In genomic region chr17:36182176-36183000, GRCh38 we compare ENCODE assay signal across 10 cellular contexts. TPM values are rescaled to one million over a fixed set of nuclear protein-coding genes. Genes with fewer than 3 reads are reported as not detected.
DNase-seq lines count a peak whose midpoint lies in the region; ATAC-seq and TF ChIP-seq lines count a peak whose summit lies in the region.
"Had no signal": no experiment of that assay in that cellular context is flagged by ENCODE, and none has a peak within 500 bp of the region (broad histone marks: within the 10 kb centered on the region; RNA-seq: fewer than 3 reads in every experiment).

No MANE protein-coding gene starts in this region.

- no peak for ATAC-seq in stimulated activated memory B cell treated with anti-CD40 and anti-IgM and Interleukin-4, amounts not matched to agents 10 μg/mL and 1 μg/mL and 100 μg/mL, for 72 hours
- no peak for ATAC-seq in HG03460 (IDR thresholded peaks at IDR 0.05; ENCODE audit: unreplicated experiment)

- peak overlapping the region; percentile 94 for H3K4me2 ChIP-seq in parathyroid adenoma (ENCODE audit: low read length)

- no peak overlapping the region for H3K27ac ChIP-seq in SJSA1
- no peak overlapping the region for H3K27ac ChIP-seq in cardiac muscle cell
- H3K27ac ChIP-seq in parathyroid adenoma = no peak overlapping the region

- no peaks in the 10 kb centered on the region for H3K9me3 Mint-ChIP-seq in stimulated activated memory B cell treated with anti-CD40 and anti-IgM and Interleukin-4, amounts not matched to agents 10 μg/mL and 1 μg/mL and 100 μg/mL, for 72 hours
- H3K9me3 Mint-ChIP-seq in activated CD4-positive, alpha-beta T cell treated with anti-CD3 and anti-CD28 coated beads, Interleukin-2, amount 10 ng/mL, durations not matched to agents 24 days and 14 days = no peaks in the 10 kb centered on the region
- H3K9me3 Mint-ChIP-seq: activated naive CD4-positive, alpha-beta T cell treated with anti-CD3 and anti-CD28 coated beads, Interleukin-2, amount 50 U/mL, for 24 hours had no signal

- no peak overlapping the region for H3K4me3 Mint-ChIP-seq in stimulated activated memory B cell treated with anti-CD40 and anti-IgM and Interleukin-4, amounts not matched to agents 10 μg/mL and 1 μg/mL and 100 μg/mL, for 72 hours
- no peak overlapping the region for H3K4me3 Mint-ChIP-seq in activated CD4-positive, alpha-beta T cell treated with anti-CD3 and anti-CD28 coated beads, Interleukin-2, amount 10 ng/mL, durations not matched to agents 24 days and 14 days

- peak overlapping the region; percentile 79 for H2AFZ ChIP-seq in parathyroid adenoma

- intact Hi-C loops in activated CD4-positive, alpha-beta T cell treated with anti-CD3 and anti-CD28 coated beads, Interleukin-2, amount 10 ng/mL, durations not matched to agents 24 days and 14 days (cut with micrococcal nuclease) = no loop called here

- 0 out of 2 replicates have a peak, but pooled peaks cover 2% of the 10 kb centered on the region for H3K9me3 ChIP-seq in SJSA1 (replicated peaks)
- no peaks in the 10 kb centered on the region for H3K9me3 ChIP-seq in cardiac muscle cell (ENCODE audit: low read depth)
- H3K9me3 ChIP-seq in parathyroid adenoma (ENCODE audit: control insufficient read depth, low read length) = no peaks in the 10 kb centered on the region

- peaks cover 55% of the 10 kb centered on the region for H3K27me3 ChIP-seq in SJSA1 (replicated peaks)
- H3K27me3 ChIP-seq in cardiac muscle cell = peaks cover 63% of the 10 kb centered on the region
- no peaks in the 10 kb centered on the region for H3K27me3 ChIP-seq in parathyroid adenoma (ENCODE audit: control insufficient read depth, insufficient read depth, low read length)

- TF ChIP-seq CTCF in cardiac muscle cell (IDR thresholded peaks at IDR 0.05; ENCODE audit: low read depth, low read length) (no peak), parathyroid adenoma (IDR thresholded peaks at IDR 0.05) (no peak)

- H3K4me1 Mint-ChIP-seq in stimulated activated memory B cell treated with anti-CD40 and anti-IgM and Interleukin-4, amounts not matched to agents 10 μg/mL and 1 μg/mL and 100 μg/mL, for 72 hours = no peaks in the 10 kb centered on the region
- no peaks in the 10 kb centered on the region for H3K4me1 Mint-ChIP-seq in activated CD4-positive, alpha-beta T cell treated with anti-CD3 and anti-CD28 coated beads, Interleukin-2, amount 10 ng/mL, durations not matched to agents 24 days and 14 days
- H3K4me1 Mint-ChIP-seq: activated naive CD4-positive, alpha-beta T cell treated with anti-CD3 and anti-CD28 coated beads, Interleukin-2, amount 50 U/mL, for 24 hours had no signal

- peaks cover 50% of the 10 kb centered on the region for H3K27me3 Mint-ChIP-seq in stimulated activated memory B cell treated with anti-CD40 and anti-IgM and Interleukin-4, amounts not matched to agents 10 μg/mL and 1 μg/mL and 100 μg/mL, for 72 hours
- peaks cover 31% of the 10 kb centered on the region for H3K27me3 Mint-ChIP-seq in activated CD4-positive, alpha-beta T cell treated with anti-CD3 and anti-CD28 coated beads, Interleukin-2, amount 10 ng/mL, durations not matched to agents 24 days and 14 days

- H3K79me2 ChIP-seq in parathyroid adenoma = no peaks in the 10 kb centered on the region

- no peaks in the 10 kb centered on the region for H3K36me3 Mint-ChIP-seq in stimulated activated memory B cell treated with anti-CD40 and anti-IgM and Interleukin-4, amounts not matched to agents 10 μg/mL and 1 μg/mL and 100 μg/mL, for 72 hours
- H3K36me3 Mint-ChIP-seq in activated CD4-positive, alpha-beta T cell treated with anti-CD3 and anti-CD28 coated beads, Interleukin-2, amount 10 ng/mL, durations not matched to agents 24 days and 14 days (ENCODE audit: low read depth) = no peaks in the 10 kb centered on the region
- H3K36me3 Mint-ChIP-seq: activated naive CD4-positive, alpha-beta T cell treated with anti-CD3 and anti-CD28 coated beads, Interleukin-2, amount 50 U/mL, for 24 hours had no signal

- DNase-seq in CD1c-positive myeloid dendritic cell (ENCODE audit: extremely low spot score) (peak; percentile 1), SJSA1 (ENCODE audit: low read depth in 1 of 2, low spot score in 2 of 2) (peak in 1 of 2 experiments; percentile 71), cardiac muscle cell (ENCODE audit: low read depth in 1 of 2, low spot score in 1 of 2) (peak in 1 of 2 donors; percentile 29), NCI-H524 (lab: John Stamatoyannopoulos, UW) (no peak)
- no peak for DNase-seq in activated CD4-positive, alpha-beta T cell treated with anti-CD3 and anti-CD28 coated beads, Interleukin-2, amount 10 ng/mL, durations not matched to agents 24 days and 14 days

- H3K36me3 ChIP-seq in SJSA1 = no peaks in the 10 kb centered on the region
- H3K36me3 ChIP-seq in cardiac muscle cell = no peaks in the 10 kb centered on the region
- H3K36me3 ChIP-seq in parathyroid adenoma (ENCODE audit: control insufficient read depth, insufficient read depth, low read length) = no peaks in the 10 kb centered on the region

- peaks cover 9% of the 10 kb centered on the region for H3K4me1 ChIP-seq in SJSA1 (replicated peaks)
- no peaks in the 10 kb centered on the region for H3K4me1 ChIP-seq in cardiac muscle cell (ENCODE audit: low read depth)
- H3K4me1 ChIP-seq in parathyroid adenoma = no peaks in the 10 kb centered on the region

- H3K27ac Mint-ChIP-seq in stimulated activated memory B cell treated with anti-CD40 and anti-IgM and Interleukin-4, amounts not matched to agents 10 μg/mL and 1 μg/mL and 100 μg/mL, for 72 hours = no peak overlapping the region
- no peak overlapping the region for H3K27ac Mint-ChIP-seq in activated CD4-positive, alpha-beta T cell treated with anti-CD3 and anti-CD28 coated beads, Interleukin-2, amount 10 ng/mL, durations not matched to agents 24 days and 14 days
- H3K27ac Mint-ChIP-seq: activated naive CD4-positive, alpha-beta T cell treated with anti-CD3 and anti-CD28 coated beads, Interleukin-2, amount 50 U/mL, for 24 hours had no signal

- H3K9ac ChIP-seq in parathyroid adenoma = no peak overlapping the region

- H3K4me3 ChIP-seq in SJSA1 (peak overlapping the region; percentile 18), cardiac muscle cell (peak overlapping the region; percentile 49), parathyroid adenoma (ENCODE audit: low read depth, low read length) (peak overlapping the region; percentile 71)
- H3K4me3 ChIP-seq: GM12878 had no signal

RNA-seq across cellular contexts. Expression of gene TBC1D3B, which starts 6.0 kb away (rescaled TPM):
- total RNA-seq in SJSA1 (2014; rRNA removed; shearing (Covaris generic)) = 0.66 TPM in 1 of 2 replicates, not detected in the other
- 2.3 and 5.5 TPM in 2 replicates for total RNA-seq in cardiac muscle cell
- polyA plus RNA-seq in cardiac muscle cell = 4.0 and 4.7 TPM in 2 replicates
- 8.9 and 9.8 TPM in 2 replicates for total RNA-seq in activated CD4-positive, alpha-beta T cell treated with anti-CD3 and anti-CD28 coated beads, Interleukin-2, amount 10 ng/mL, durations not matched to agents 24 days and 14 days

RNA-seq across cellular contexts. Expression of gene CCL3L1, which starts 14.2 kb away (rescaled TPM):
- total RNA-seq in SJSA1 (2014; rRNA removed; shearing (Covaris generic)) = not detected in 2 replicates
- not detected in 2 replicates for total RNA-seq in cardiac muscle cell
- polyA plus RNA-seq in cardiac muscle cell = 0.24 TPM in 1 of 2 replicates, not detected in the other
- total RNA-seq in activated CD4-positive, alpha-beta T cell treated with anti-CD3 and anti-CD28 coated beads, Interleukin-2, amount 10 ng/mL, durations not matched to agents 24 days and 14 days = 4.4 and 4.5 TPM in 2 replicates

RNA-seq across cellular contexts. Expression of gene CCL4L2, which starts 28.5 kb away (rescaled TPM):
- total RNA-seq in SJSA1 (2014; rRNA removed; shearing (Covaris generic)) = not detected in 2 replicates
- not detected in 2 replicates for total RNA-seq in cardiac muscle cell
- 0.21 TPM in 1 of 2 replicates, not detected in the other for polyA plus RNA-seq in cardiac muscle cell
- total RNA-seq in activated CD4-positive, alpha-beta T cell treated with anti-CD3 and anti-CD28 coated beads, Interleukin-2, amount 10 ng/mL, durations not matched to agents 24 days and 14 days = 11.5 and 11.9 TPM in 2 replicates

Comparison
In these comparisons a context has a peak if more than half of its experiments do, and no peak if none do; other contexts are left out.
1. H3K4me3 ChIP-seq: peak in every context shown above with its lines; median percentile 71 in parathyroid adenoma; 49 in cardiac muscle cell; 18 in SJSA1.